Comparison of ENCODE assay signal across 12 cellular contexts in genomic region chr2:60873381-60873780, GRCh38. TPM values are rescaled to one million over a fixed set of nuclear protein-coding genes. Genes with fewer than 3 reads are reported as not detected.
DNase-seq lines count a peak whose midpoint lies in the region; ATAC-seq and TF ChIP-seq lines count a peak whose summit lies in the region.
"Had no signal": no experiment of that assay in that cellular context is flagged by ENCODE, and none has a peak within 500 bp of the region (broad histone marks: within the 10 kb centered on the region; RNA-seq: fewer than 3 reads in every experiment).

No MANE protein-coding gene starts in this region.

- no peaks in the 10 kb centered on the region for H4K20me1 ChIP-seq in OCI-LY7 (ENCODE audit: insufficient read depth, low read length)

- H3K79me2 ChIP-seq in OCI-LY7 (ENCODE audit: insufficient read depth, low read depth, low read length) = no peaks in the 10 kb centered on the region

- H3K4me3 ChIP-seq in OCI-LY7 (ENCODE audit: low read depth, low read length, poor library complexity, severe bottlenecking) (no peak overlapping the region), tibial nerve (no peak overlapping the region)
- H3K4me3 ChIP-seq: ascending aorta had no signal

- H3K4me1 ChIP-seq in OCI-LY7 (ENCODE audit: insufficient read depth, low read length, poor library complexity, severe bottlenecking) (peaks cover 45% of the 10 kb centered on the region), tibial nerve (no peaks in the 10 kb centered on the region)
- H3K4me1 ChIP-seq: ascending aorta had no signal

- H3K4me2 ChIP-seq in OCI-LY7 (ENCODE audit: low read length) = peak overlapping the region; percentile 33

- POLR2A ChIA-PET in OCI-LY7 (lab: Charles Lee) = interaction anchor here (0.5 to 1.1 kb wide), 7 partner anchors 10 to 77 kb away, joined by 3 to 6 read pairs (median 4); no protein-coding TSS in a partner anchor

- ATAC-seq in GM18505 (IDR thresholded peaks at IDR 0.05; ENCODE audit: unreplicated experiment) (peak; percentile 79), GM19438 (IDR thresholded peaks at IDR 0.05; ENCODE audit: low read depth, unreplicated experiment) (peak; percentile 80), HG02970 (IDR thresholded peaks at IDR 0.05; ENCODE audit: low FRiP score, unreplicated experiment) (peak; percentile 65)

- no TSS peak for BruUV-seq in OCI-LY7 (replicated peaks; lab: Mats Ljungman, UMichigan)

- peaks cover 10% of the 10 kb centered on the region; the same call in 1 of the 2 replicates for H3K9me3 ChIP-seq in OCI-LY7 (ENCODE audit: low read length)
- H3K9me3 ChIP-seq in tibial nerve = peaks cover 0 to 4% (median 0%) of the 10 kb centered on the region in 4 donors
- H3K9me3 ChIP-seq: ascending aorta had no signal

- CTCF ChIA-PET in OCI-LY7 (lab: Charles Lee; ENCODE audit: unreplicated experiment) = interaction anchor here (0.6 kb wide), 1 partner anchor 10 kb away, joined by 3 read pairs; no protein-coding TSS in a partner anchor

- H3K27me3 ChIP-seq in tibial nerve = no peaks in the 10 kb centered on the region
- H3K27me3 ChIP-seq: ascending aorta had no signal

- TF ChIP-seq POLR2A in GM18505 (IDR thresholded peaks at IDR 0.05; ENCODE audit: borderline replicate concordance, extremely low read depth, insufficient read depth, insufficient read length) (no peak), tibial nerve (IDR thresholded peaks at IDR 0.05) (no peak)

- H3K36me3 ChIP-seq in OCI-LY7 (ENCODE audit: insufficient read depth, low read length) = peaks cover 4% of the 10 kb centered on the region
- no peaks in the 10 kb centered on the region for H3K36me3 ChIP-seq in tibial nerve
- H3K36me3 ChIP-seq: ascending aorta had no signal

- WGBS in tibial nerve, 2 donors = 85 to 91% methylated on average over 3 of the region's 3 CpGs

- H3K27ac ChIP-seq in OCI-LY7 (ENCODE audit: low read depth, low read length, poor library complexity, severe bottlenecking) = peak overlapping the region; percentile 39
- H3K27ac ChIP-seq in tibial nerve = no peak overlapping the region
- H3K27ac ChIP-seq: ascending aorta had no signal

- no peak for TF ChIP-seq EP300 in tibial nerve (IDR thresholded peaks at IDR 0.05)

- intact Hi-C loops in OCI-LY7 (cut with micrococcal nuclease; ENCODE audit: unreplicated experiment) = no loop called here

- DNase-seq in OCI-LY7 (ENCODE audit: low spot score) (peak; percentile 53), A172 (ENCODE audit: low spot score) (no peak), tibial nerve (ENCODE audit: low spot score in 2 of 2) (no peak), NCI-H524 (lab: John Stamatoyannopoulos, UW) (no peak)
- no peak for DNase-seq in stimulated activated CD4-positive, alpha-beta T cell treated with anti-CD3 and anti-CD28 coated beads, Interleukin-2, amount 100 ng/mL, for 24 hours
- DNase-seq: HCEC 1CT, MV-4-11, occipital lobe had no signal

- TF ChIP-seq CTCF in OCI-LY7 (conservative IDR thresholded peaks at IDR 0.05; ENCODE audit: low read length) (no peak), tibial nerve (IDR thresholded peaks at IDR 0.05) (no peak)

- H3K9me2 ChIP-seq in OCI-LY7 (ENCODE audit: insufficient read depth, low read length) = no peaks in the 10 kb centered on the region

- H2AFZ ChIP-seq in OCI-LY7 (ENCODE audit: low read length) = peak overlapping the region; percentile 56; the same call in 1 of the 2 replicates

RNA-seq across cellular contexts. Expression of gene REL, which starts 8.0 kb away (rescaled TPM):
- 49.9 and 50.2 TPM in 2 replicates for total RNA-seq in OCI-LY7 (2014; rRNA removed; shearing (Covaris generic))
- total RNA-seq in OCI-LY7 (2022) = 81.1 and 82.7 TPM in 2 replicates
- 4.9 and 8.6 TPM in 2 replicates for total RNA-seq in A172 (2014; rRNA removed; shearing (Covaris generic))
- 10 to 100 TPM; 10.5 to 17.3 (median 12.7) TPM for total RNA-seq in tibial nerve
